34 cellular contexts compared by ENCODE assay signal in genomic region chr18:78696698-78697435, GRCh38.
"Had no signal": no experiment of that assay in that cellular context is flagged by ENCODE, and none has a peak within 500 bp of the region (broad histone marks: within the 10 kb centered on the region; RNA-seq: fewer than 3 reads in every experiment).

No MANE protein-coding gene starts in this region.

- H3K27ac ChIP-seq: brain microvascular endothelial cell, esophagus muscularis mucosa, foreskin keratinocyte, gastrocnemius medialis had no signal

- H3K4me3 ChIP-seq: esophagus muscularis mucosa, gastrocnemius medialis had no signal

- H3K9me3 Mint-ChIP-seq: activated CD4-positive, alpha-beta memory T cell treated with anti-CD3 and anti-CD28 coated beads for 36 hours; activated CD4-positive, alpha-beta T cell treated with anti-CD3 and anti-CD28 coated beads, Interleukin-2, amount 10 ng/mL, durations not matched to agents 24 days and 14 days; activated T-helper 1 cell treated with anti-CD3 and anti-CD28 coated beads, Interleukin-12 subunit alpha, Interleukin-12 subunit beta, Interleukin-2, Interleukin-4 antibody, amounts not matched to agents 30 ng/mL and 10 ng/mL and 1 ng/mL, durations not matched to agents 14 hours and 24 hours and 36 hours; activated T-helper 2 cell treated with anti-CD3 and anti-CD28 coated beads, Interferon-gamma antibody, Interleukin-2, Interleukin-4, amounts not matched to agents 10 μg/mL and 5 μg/mL and 100 μg/mL, durations not matched to agents 14 hours and 24 hours and 36 hours; effector memory CD8-positive, alpha-beta T cell; T-helper 2 cell treated with Interferon-gamma antibody and Interleukin-4, amounts not matched to agents 5 μg/mL and 100 μg/mL, for 36 hours had no signal

- ATAC-seq: activated CD4-positive, alpha-beta T cell treated with anti-CD3 and anti-CD28 coated beads for 36 hours; activated CD8-positive, alpha-beta memory T cell treated with anti-CD3 and anti-CD28 coated beads, Interleukin-2, amount 10 ng/mL, durations not matched to agents 7 days and 5 days; activated CD8-positive, alpha-beta T cell treated with anti-CD3 and anti-CD28 coated beads, Interleukin-2, amount 10 ng/mL, durations not matched to agents 7 days and 5 days; effector memory CD8-positive, alpha-beta T cell; foreskin keratinocyte; gastrocnemius medialis; T-helper 17 cell had no signal

- H3K27ac Mint-ChIP-seq: activated CD4-positive, alpha-beta memory T cell treated with anti-CD3 and anti-CD28 coated beads for 36 hours; activated CD4-positive, alpha-beta T cell treated with anti-CD3 and anti-CD28 coated beads for 36 hours; activated CD4-positive, alpha-beta T cell treated with anti-CD3 and anti-CD28 coated beads, Interleukin-2, amount 10 ng/mL, durations not matched to agents 24 days and 14 days; activated CD8-positive, alpha-beta memory T cell treated with anti-CD3 and anti-CD28 coated beads, Interleukin-2, amount 10 ng/mL, durations not matched to agents 7 days and 5 days; activated CD8-positive, alpha-beta T cell treated with anti-CD3 and anti-CD28 coated beads, Interleukin-2, amount 10 ng/mL, durations not matched to agents 7 days and 5 days; activated naive CD8-positive, alpha-beta T cell; activated T-helper 1 cell treated with anti-CD3 and anti-CD28 coated beads, Interleukin-12 subunit alpha, Interleukin-12 subunit beta, Interleukin-2, Interleukin-4 antibody, amounts not matched to agents 30 ng/mL and 10 ng/mL and 1 ng/mL, durations not matched to agents 14 hours and 24 hours and 36 hours; activated T-helper 2 cell treated with anti-CD3 and anti-CD28 coated beads, Interferon-gamma antibody, Interleukin-2, Interleukin-4, amounts not matched to agents 10 μg/mL and 5 μg/mL and 100 μg/mL, durations not matched to agents 14 hours and 24 hours and 36 hours; effector memory CD8-positive, alpha-beta T cell; T-helper 17 cell; T-helper 2 cell treated with Interferon-gamma antibody and Interleukin-4, amounts not matched to agents 5 μg/mL and 100 μg/mL, for 36 hours had no signal

- H3K36me3 ChIP-seq: brain microvascular endothelial cell, esophagus muscularis mucosa, gastrocnemius medialis had no signal

- H3K4me1 ChIP-seq: esophagus muscularis mucosa, foreskin keratinocyte, gastrocnemius medialis had no signal

- FAIRE-seq: astrocyte, bronchial epithelial cell, colon had no signal

- H3K27me3 ChIP-seq: brain microvascular endothelial cell, foreskin keratinocyte, gastrocnemius medialis had no signal

- H3K9me3 ChIP-seq: esophagus muscularis mucosa, gastrocnemius medialis had no signal

- H3K36me3 Mint-ChIP-seq: activated CD4-positive, alpha-beta memory T cell treated with anti-CD3 and anti-CD28 coated beads for 36 hours; activated CD8-positive, alpha-beta memory T cell treated with anti-CD3 and anti-CD28 coated beads, Interleukin-2, amount 10 ng/mL, durations not matched to agents 7 days and 5 days; activated naive CD8-positive, alpha-beta T cell had no signal

- H3K27me3 Mint-ChIP-seq: activated CD4-positive, alpha-beta memory T cell treated with anti-CD3 and anti-CD28 coated beads for 36 hours; activated CD4-positive, alpha-beta T cell treated with anti-CD3 and anti-CD28 coated beads, Interleukin-2, amount 10 ng/mL, durations not matched to agents 24 days and 14 days; T-helper 17 cell had no signal

- DNase-seq: activated CD4-positive, alpha-beta memory T cell treated with anti-CD3 and anti-CD28 coated beads for 36 hours; activated CD4-positive, alpha-beta T cell treated with anti-CD3 and anti-CD28 coated beads for 36 hours; activated CD4-positive, alpha-beta T cell treated with anti-CD3 and anti-CD28 coated beads, Interleukin-2, amount 10 ng/mL, durations not matched to agents 24 days and 14 days; activated CD4-positive, CD25-positive, alpha-beta regulatory T cell; activated CD4-positive, CD25-positive, alpha-beta regulatory T cell treated with anti-CD3 and anti-CD28 coated beads, Interleukin-2, amount 50 U/mL, for 72 hours; activated CD8-positive, alpha-beta memory T cell treated with anti-CD3 and anti-CD28 coated beads, Interleukin-2, amount 10 ng/mL, durations not matched to agents 7 days and 5 days; activated CD8-positive, alpha-beta memory T cell treated with anti-CD3 and anti-CD28 coated beads, Interleukin-2, amount 50 U/mL, for 4 hours; activated CD8-positive, alpha-beta T cell treated with anti-CD3 and anti-CD28 coated beads, Interleukin-2, amount 10 ng/mL, durations not matched to agents 7 days and 5 days; activated gamma-delta T cell treated with Interleukin-2 at 50 U/mL for 16 hours; activated naive CD4-positive, alpha-beta T cell treated with anti-CD3 and anti-CD28 coated beads, Interleukin-2, amount 50 U/mL, for 16 hours; activated naive CD4-positive, alpha-beta T cell treated with Interleukin-2 at 50 U/mL for 16 hours; activated T-cell treated with anti-CD3 and anti-CD28 coated beads, Interleukin-2, amount 50 U/mL, for 1 hour; activated T-cell treated with anti-CD3 and anti-CD28 coated beads, Interleukin-2, amount 50 U/mL, for 48 hours; amniotic stem cell; anterior cingulate cortex; brain microvascular endothelial cell; cortex of kidney; dermis blood vessel endothelial cell; effector CD4-positive, alpha-beta T cell; effector memory CD8-positive, alpha-beta T cell; erythroblast; foreskin keratinocyte; gastrocnemius medialis; T-helper 1 cell; T-helper 17 cell; T1000 had no signal

- H3K4me1 Mint-ChIP-seq: activated CD4-positive, alpha-beta T cell treated with anti-CD3 and anti-CD28 coated beads for 36 hours; T-helper 17 cell had no signal

- H3K4me3 Mint-ChIP-seq: activated CD4-positive, alpha-beta memory T cell treated with anti-CD3 and anti-CD28 coated beads for 36 hours; activated CD4-positive, alpha-beta T cell treated with anti-CD3 and anti-CD28 coated beads for 36 hours; activated CD4-positive, alpha-beta T cell treated with anti-CD3 and anti-CD28 coated beads, Interleukin-2, amount 10 ng/mL, durations not matched to agents 24 days and 14 days; activated CD8-positive, alpha-beta memory T cell treated with anti-CD3 and anti-CD28 coated beads, Interleukin-2, amount 10 ng/mL, durations not matched to agents 7 days and 5 days; activated CD8-positive, alpha-beta T cell treated with anti-CD3 and anti-CD28 coated beads, Interleukin-2, amount 10 ng/mL, durations not matched to agents 7 days and 5 days; activated naive CD8-positive, alpha-beta T cell; activated T-helper 1 cell treated with anti-CD3 and anti-CD28 coated beads, Interleukin-12 subunit alpha, Interleukin-12 subunit beta, Interleukin-2, Interleukin-4 antibody, amounts not matched to agents 30 ng/mL and 10 ng/mL and 1 ng/mL, durations not matched to agents 14 hours and 24 hours and 36 hours; effector memory CD8-positive, alpha-beta T cell; T-helper 17 cell; T-helper 2 cell treated with Interferon-gamma antibody and Interleukin-4, amounts not matched to agents 5 μg/mL and 100 μg/mL, for 36 hours had no signal
